ENCODE assay signal across 26 cellular contexts in the genomic region with DNA sequence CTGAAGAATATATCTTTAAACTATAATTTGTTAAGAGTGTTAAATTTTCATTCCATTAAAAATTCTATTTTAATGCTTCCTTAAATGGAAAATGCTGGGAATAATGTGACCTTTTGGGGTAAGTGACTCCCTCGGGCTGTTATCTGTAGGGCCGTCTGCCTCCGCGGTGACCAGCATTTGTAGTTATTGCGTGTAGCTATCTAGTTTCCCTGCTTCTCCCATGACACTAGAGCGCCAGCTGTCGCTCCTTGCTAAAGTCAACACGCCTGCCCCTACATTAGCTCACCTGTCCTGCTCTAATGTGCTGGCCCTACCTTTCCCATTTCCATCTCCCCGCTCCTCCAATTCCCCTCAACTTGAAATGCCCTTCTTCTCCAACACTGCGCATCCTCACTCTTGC. TPM values are rescaled to one million over a fixed set of nuclear protein-coding genes. Genes with fewer than 3 reads are reported as not detected.
A peak's percentile ranks its signal among the peaks of the same experiment; 100 is the strongest.
DNase-seq lines count a peak whose midpoint lies in the region; ATAC-seq and TF ChIP-seq lines count a peak whose summit lies in the region.
"Had no signal": no experiment of that assay in that cellular context is flagged by ENCODE, and none has a peak within 500 bp of the region (broad histone marks: within the 10 kb centered on the region; RNA-seq: fewer than 3 reads in every experiment).

No MANE protein-coding gene starts in this region.

- no peak for TF ChIP-seq POLR2A in erythroblast (IDR thresholded peaks at IDR 0.05; ENCODE audit: low read length)

- ATAC-seq in HG03097 (IDR thresholded peaks at IDR 0.05; ENCODE audit: low FRiP score, unreplicated experiment) (no peak), HG02759 (IDR thresholded peaks at IDR 0.05; ENCODE audit: unreplicated experiment) (no peak), GM18502 (IDR thresholded peaks at IDR 0.05; ENCODE audit: poor library complexity, unreplicated experiment) (no peak)
- ATAC-seq: effector memory CD8-positive, alpha-beta T cell; left ventricle myocardium superior; T-helper 17 cell had no signal

- DNase-seq in CMK (ENCODE audit: low read depth): peak; percentile 69
- peak; percentile 63 for DNase-seq in DMS53 treated with DMSO at 0.1 percent for 48 hours (lab: John Stamatoyannopoulos, UW; ENCODE audit: unreplicated experiment)
- peak; percentile 79 for DNase-seq in NCI-H69 (lab: John Stamatoyannopoulos, UW)
- DNase-seq in erythroblast (lab: John Stamatoyannopoulos, UW): peak; percentile 95
- no peak for DNase-seq in H4 (ENCODE audit: low spot score)
- DNase-seq: activated CD4-positive, alpha-beta memory T cell treated with anti-CD3 and anti-CD28 coated beads, Interleukin-2, amount 10 ng/mL, durations not matched to agents 7 days and 5 days; activated CD4-positive, CD25-positive, alpha-beta regulatory T cell; activated T-cell treated with anti-CD3 and anti-CD28 coated beads, Interleukin-2, amount 50 U/mL, for 1 hour; CD4-positive, alpha-beta memory T cell; effector memory CD8-positive, alpha-beta T cell; EL; GM23248; head of caudate nucleus; left ventricle myocardium superior; NCI-H1048; PC-9; T-helper 17 cell had no signal

RNA-seq across cellular contexts. Expression of a gene that starts 12.4 kb away (rescaled TPM):
- total RNA-seq in H4 (2014; rRNA removed; shearing (Covaris generic)): not detected in 2 replicates
- total RNA-seq: activated CD4-positive, alpha-beta memory T cell treated with anti-CD3 and anti-CD28 coated beads, Interleukin-2, amount 10 ng/mL, durations not matched to agents 7 days and 5 days; CD4-positive, alpha-beta memory T cell; chondrocyte; fibroblast of lung; left ventricle myocardium superior; NCI-H460; neural crest cell; PC-9; SK-MEL-5; T-helper 17 cell; thoracic aorta had no signal
